Comparison of ENCODE assay signal across 1 cellular context in the genomic region with DNA sequence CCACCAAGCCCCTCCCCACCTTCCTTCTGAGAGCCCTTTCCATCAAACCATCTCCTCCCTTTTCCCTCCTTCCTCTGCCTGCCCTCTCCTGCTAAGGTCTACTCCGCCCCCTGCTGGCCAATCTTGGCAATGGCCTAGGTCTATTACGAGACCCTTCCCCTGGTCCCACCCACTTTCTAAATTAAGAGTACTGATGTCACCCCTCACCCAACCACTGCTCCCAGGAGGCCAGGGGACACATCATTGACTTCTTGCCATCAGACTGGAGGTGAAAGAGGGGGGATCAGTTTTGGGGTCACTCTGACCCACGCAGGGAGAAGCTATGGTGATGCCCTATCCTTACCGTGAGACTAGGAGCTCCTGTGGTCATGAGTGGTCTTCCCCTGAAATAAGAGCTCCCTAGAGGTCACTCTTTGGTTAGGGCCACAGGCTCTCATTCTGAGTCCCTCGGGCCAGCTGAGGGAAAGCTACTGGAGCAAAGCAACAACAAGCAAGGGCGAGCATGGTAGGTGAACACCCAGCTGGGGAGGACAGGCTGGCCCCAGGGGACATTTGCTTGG.
TF ChIP-seq lines count a peak whose summit lies in the region.

No MANE protein-coding gene starts in this region.

TF ChIP-seq in HepG2, 621 proteins besides CTCF, POLR2A, EP300 and RAD21:
- TF ChIP-seq XRCC5 (optimal IDR thresholded peaks at IDR 0.05; ENCODE audit: low read length) (peak; percentile 51), PCBP2 (optimal IDR thresholded peaks at IDR 0.05; ENCODE audit: low read depth, low read length, poor library complexity, severe bottlenecking) (peak; percentile 36), STAG1 (CRISPR knock-in tag; IDR thresholded peaks at IDR 0.05) (peak; percentile 81), ZNF747 (CRISPR knock-in tag; IDR thresholded peaks at IDR 0.05; ENCODE audit: borderline replicate concordance) (no peak), ZKSCAN1 (IDR thresholded peaks at IDR 0.05; ENCODE audit: low read length) (no peak), SMC3 (IDR thresholded peaks at IDR 0.05; ENCODE audit: low read length) (peak; percentile 78), ZNF335 (CRISPR knock-in tag; IDR thresholded peaks at IDR 0.05) (no peak), ZBTB7A (CRISPR knock-in tag; IDR thresholded peaks at IDR 0.05) (peak; percentile 47; the same call in 1 of the 2 replicates), PPARG (CRISPR knock-in tag; conservative IDR thresholded peaks at IDR 0.05) (0 out of 2 replicates have a peak, but pooled peaks have one; percentile 65), TFDP1 (CRISPR knock-in tag; IDR thresholded peaks at IDR 0.05; ENCODE audit: borderline replicate concordance) (0 out of 2 replicates have a peak, but pooled peaks have one; percentile 16)
